ENCODE assay signal across 1 cellular context in the genomic region with DNA sequence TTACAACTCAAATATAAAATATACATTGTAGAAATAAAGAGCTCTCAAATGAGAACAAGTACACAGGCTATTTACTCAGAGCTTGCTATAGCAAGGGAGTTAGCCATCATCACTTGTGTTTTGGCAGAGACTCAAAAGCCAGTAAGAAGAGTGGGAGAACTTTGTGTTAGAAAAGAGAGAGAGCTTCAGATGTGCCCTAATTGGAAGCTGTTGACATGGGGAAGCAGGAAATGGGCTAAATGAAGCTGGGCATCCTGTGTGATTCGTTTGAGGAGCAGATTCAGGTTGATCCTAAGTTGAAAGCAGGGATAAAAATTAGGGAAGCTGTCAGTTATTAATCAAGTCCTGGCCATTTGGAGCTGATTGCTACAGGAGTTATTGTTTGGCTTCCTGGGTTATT.
TF ChIP-seq lines count a peak whose summit lies in the region.

No MANE protein-coding gene starts in this region.

TF ChIP-seq in GM23338, 12 proteins besides CTCF, POLR2A, EP300 and RAD21 (continued from another document):
- TF ChIP-seq, protein P1, sequence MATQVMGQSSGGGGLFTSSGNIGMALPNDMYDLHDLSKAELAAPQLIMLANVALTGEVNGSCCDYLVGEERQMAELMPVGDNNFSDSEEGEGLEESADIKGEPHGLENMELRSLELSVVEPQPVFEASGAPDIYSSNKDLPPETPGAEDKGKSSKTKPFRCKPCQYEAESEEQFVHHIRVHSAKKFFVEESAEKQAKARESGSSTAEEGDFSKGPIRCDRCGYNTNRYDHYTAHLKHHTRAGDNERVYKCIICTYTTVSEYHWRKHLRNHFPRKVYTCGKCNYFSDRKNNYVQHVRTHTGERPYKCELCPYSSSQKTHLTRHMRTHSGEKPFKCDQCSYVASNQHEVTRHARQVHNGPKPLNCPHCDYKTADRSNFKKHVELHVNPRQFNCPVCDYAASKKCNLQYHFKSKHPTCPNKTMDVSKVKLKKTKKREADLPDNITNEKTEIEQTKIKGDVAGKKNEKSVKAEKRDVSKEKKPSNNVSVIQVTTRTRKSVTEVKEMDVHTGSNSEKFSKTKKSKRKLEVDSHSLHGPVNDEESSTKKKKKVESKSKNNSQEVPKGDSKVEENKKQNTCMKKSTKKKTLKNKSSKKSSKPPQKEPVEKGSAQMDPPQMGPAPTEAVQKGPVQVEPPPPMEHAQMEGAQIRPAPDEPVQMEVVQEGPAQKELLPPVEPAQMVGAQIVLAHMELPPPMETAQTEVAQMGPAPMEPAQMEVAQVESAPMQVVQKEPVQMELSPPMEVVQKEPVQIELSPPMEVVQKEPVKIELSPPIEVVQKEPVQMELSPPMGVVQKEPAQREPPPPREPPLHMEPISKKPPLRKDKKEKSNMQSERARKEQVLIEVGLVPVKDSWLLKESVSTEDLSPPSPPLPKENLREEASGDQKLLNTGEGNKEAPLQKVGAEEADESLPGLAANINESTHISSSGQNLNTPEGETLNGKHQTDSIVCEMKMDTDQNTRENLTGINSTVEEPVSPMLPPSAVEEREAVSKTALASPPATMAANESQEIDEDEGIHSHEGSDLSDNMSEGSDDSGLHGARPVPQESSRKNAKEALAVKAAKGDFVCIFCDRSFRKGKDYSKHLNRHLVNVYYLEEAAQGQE (IDR thresholded peaks at IDR 0.05; ENCODE audit: unreplicated experiment), result no peak
- TF ChIP-seq JUNB (IDR thresholded peaks at IDR 0.05; ENCODE audit: unreplicated experiment), result no peak
- no peak for TF ChIP-seq CREB1 (CRISPR knock-in tag; IDR thresholded peaks at IDR 0.05; ENCODE audit: low read depth)
- no peak for TF ChIP-seq ZNF331 (CRISPR knock-in tag; IDR thresholded peaks at IDR 0.05; ENCODE audit: low read depth)
- TF ChIP-seq POLR2AphosphoS5 (IDR thresholded peaks at IDR 0.05; ENCODE audit: low read depth), result no peak
- TF ChIP-seq EZH2phosphoT487 (IDR thresholded peaks at IDR 0.05; ENCODE audit: unreplicated experiment), result no peak
- TF ChIP-seq, protein P2, sequence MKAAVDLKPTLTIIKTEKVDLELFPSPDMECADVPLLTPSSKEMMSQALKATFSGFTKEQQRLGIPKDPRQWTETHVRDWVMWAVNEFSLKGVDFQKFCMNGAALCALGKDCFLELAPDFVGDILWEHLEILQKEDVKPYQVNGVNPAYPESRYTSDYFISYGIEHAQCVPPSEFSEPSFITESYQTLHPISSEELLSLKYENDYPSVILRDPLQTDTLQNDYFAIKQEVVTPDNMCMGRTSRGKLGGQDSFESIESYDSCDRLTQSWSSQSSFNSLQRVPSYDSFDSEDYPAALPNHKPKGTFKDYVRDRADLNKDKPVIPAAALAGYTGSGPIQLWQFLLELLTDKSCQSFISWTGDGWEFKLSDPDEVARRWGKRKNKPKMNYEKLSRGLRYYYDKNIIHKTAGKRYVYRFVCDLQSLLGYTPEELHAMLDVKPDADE (IDR thresholded peaks at IDR 0.05), result no peak
- TF ChIP-seq STAT1 (IDR thresholded peaks at IDR 0.05; ENCODE audit: unreplicated experiment), result no peak
